In the genomic region with DNA sequence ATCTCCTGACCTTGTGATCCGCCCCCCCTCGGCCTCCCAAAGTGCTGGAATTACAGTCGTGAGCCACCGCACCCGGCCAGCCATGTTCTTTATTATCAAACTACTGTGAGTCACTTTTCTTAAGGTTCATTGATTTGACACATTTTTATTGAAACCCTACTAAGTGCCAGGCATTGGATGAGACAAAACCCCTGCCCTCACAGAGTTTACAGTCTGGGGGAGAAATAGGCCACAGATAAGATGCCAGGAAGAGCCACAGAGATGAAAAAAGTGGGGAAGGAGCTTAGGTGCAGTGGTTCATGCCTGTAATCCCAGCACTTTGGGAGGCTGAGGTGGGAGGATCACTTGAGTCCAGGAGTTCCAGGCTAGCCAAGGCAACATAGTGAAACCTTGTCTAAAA, we compare ENCODE assay signal across 23 cellular contexts. TPM values are rescaled to one million over a fixed set of nuclear protein-coding genes. Genes with fewer than 3 reads are reported as not detected.
DNase-seq lines count a peak whose midpoint lies in the region; ATAC-seq, FAIRE-seq and TF ChIP-seq lines count a peak whose summit lies in the region.
"Had no signal": no experiment of that assay in that cellular context is flagged by ENCODE, and none has a peak within 500 bp of the region (broad histone marks: within the 10 kb centered on the region; RNA-seq: fewer than 3 reads in every experiment).

No MANE protein-coding gene starts in this region.

- TF ChIP-seq RAD21 in A549 (conservative IDR thresholded peaks at IDR 0.05 in 1 of 2, IDR thresholded peaks at IDR 0.05 in 1 of 2) (no peak), K562 (CRISPR knock-in tag; conservative IDR thresholded peaks at IDR 0.05 in 1 of 2, IDR thresholded peaks at IDR 0.05 in 1 of 2) (no peak)

- no peaks in the 10 kb centered on the region for H3K9me1 ChIP-seq in K562 (ENCODE audit: control insufficient read depth, insufficient read depth, low read length)

- TF ChIP-seq CTCF in A549 (IDR thresholded peaks at IDR 0.05) (no peak), K562 (IDR thresholded peaks at IDR 0.05 in 2 of 3, conservative IDR thresholded peaks at IDR 0.05 in 1 of 3; ENCODE audit: insufficient read depth in 2 of 3, low read depth in 1 of 3, low read length in 3 of 3) (no peak), nephron progenitor cell (IDR thresholded peaks at IDR 0.05) (no peak)

- no peaks in the 10 kb centered on the region for H3K9me3 Mint-ChIP-seq in T-helper 1 cell treated with Interleukin-12 subunit alpha and Interleukin-12 subunit beta and Interleukin-4 antibody, amounts not matched to agents 30 μg/mL and 1 μg/mL, for 36 hours
- H3K9me3 Mint-ChIP-seq in nephron progenitor cell = no peaks in the 10 kb centered on the region
- H3K9me3 Mint-ChIP-seq: CD4-positive, alpha-beta T cell; CD8-positive, alpha-beta memory T cell had no signal

- 76% methylated on average over 5 of the region's 5 CpGs for WGBS in A549 (ENCODE audit: missing lambda C conversion rate)
- 64% methylated on average over 5 of the region's 5 CpGs for WGBS in K562 (ENCODE audit: insufficient coverage, low coverage, missing lambda C conversion rate)

- H4K20me1 ChIP-seq in K562 (replicated peaks; ENCODE audit: control insufficient read depth, insufficient read depth, low read length) = no peaks in the 10 kb centered on the region
- H4K20me1 ChIP-seq: BLaER1 treated with 17β-estradiol and CSF1 and Interleukin-3, amounts not matched to agents 10 nM and 100 nM had no signal

- peaks cover 0 to 3% of the 10 kb centered on the region in 2 experiments; a peak in 1 of 5 replicates for H3K27me3 ChIP-seq in K562 (ENCODE audit: control insufficient read depth in 2 of 2, insufficient read depth in 2 of 2, low read length in 2 of 2)
- H3K27me3 ChIP-seq: BE2C; BLaER1 treated with 17β-estradiol and CSF1 and Interleukin-3, amounts not matched to agents 10 nM and 100 nM had no signal

- no peak overlapping the region for H2AFZ ChIP-seq in K562 (ENCODE audit: low read depth, low read length)
- H2AFZ ChIP-seq: GM23248 had no signal

- no peak for TF ChIP-seq POLR2A in A549 (IDR thresholded peaks at IDR 0.05; ENCODE audit: low read length)
- no peak for TF ChIP-seq POLR2A in K562 (conservative IDR thresholded peaks at IDR 0.05)

- H3K4me3 Mint-ChIP-seq in T-helper 1 cell treated with Interleukin-12 subunit alpha and Interleukin-12 subunit beta and Interleukin-4 antibody, amounts not matched to agents 30 μg/mL and 1 μg/mL, for 36 hours = peak overlapping the region; percentile 17
- H3K4me3 Mint-ChIP-seq in nephron progenitor cell = no peak overlapping the region
- H3K4me3 Mint-ChIP-seq: CD14-positive monocyte; CD4-positive, alpha-beta T cell; CD8-positive, alpha-beta memory T cell had no signal

- TF ChIP-seq EP300 in A549 (IDR thresholded peaks at IDR 0.05) = no peak
- TF ChIP-seq EP300 in K562 (IDR thresholded peaks at IDR 0.05; ENCODE audit: low read length) = no peak

- H3K4me2 ChIP-seq in A549 (no peak overlapping the region), K562 (ENCODE audit: insufficient read depth, low read length) (no peak overlapping the region)

- ATAC-seq in A549 = no peak
- no peak for ATAC-seq in K562
- no peak for ATAC-seq in left colon

- CTCF ChIA-PET in A549 (lab: Yijun Ruan, JAX) (interaction anchor here (0.5 to 6.0 kb wide), 7 partner anchors 13 to 1387 kb away, joined by 3 to 66 read pairs (median 3); a partner anchor contains a TSS), K562 (lab: Yijun Ruan, JAX; ENCODE audit: low intra/inter-chr PET ratio) (no interaction called here)

- FAIRE-seq in A549 (lab: Jason Lieb, UNC) (no peak), K562 (lab: Jason Lieb, UNC) (no peak)
- FAIRE-seq: A204.1, G401.6, GM12892, GM19239, H1 had no signal

- no peaks in the 10 kb centered on the region for H3K79me2 ChIP-seq in K562 (ENCODE audit: control insufficient read depth, insufficient read depth, low read length)

- H3K4me1 ChIP-seq in A549 (peaks cover 19% of the 10 kb centered on the region), K562 (replicated peaks in 1 of 2; ENCODE audit: control insufficient read depth in 2 of 2, insufficient read depth in 2 of 2, low read length in 2 of 2) (peaks cover 0 to 10% of the 10 kb centered on the region in 2 experiments; a peak in 1 of 5 replicates)
- H3K4me1 ChIP-seq: BE2C had no signal

- no TSS peak for BruUV-seq in K562 (replicated peaks; lab: Mats Ljungman, UMichigan)

- H3K27me3 Mint-ChIP-seq in T-helper 1 cell treated with Interleukin-12 subunit alpha and Interleukin-12 subunit beta and Interleukin-4 antibody, amounts not matched to agents 30 μg/mL and 1 μg/mL, for 36 hours (ENCODE audit: low read depth) = peaks cover 3% of the 10 kb centered on the region
- H3K27me3 Mint-ChIP-seq in nephron progenitor cell (ENCODE audit: low read depth, poor library complexity) = peaks cover 30% of the 10 kb centered on the region

- H3K27ac ChIP-seq in A549 (0 out of 6 replicates have a peak overlapping the region, but pooled peaks have one; percentile 1 to 2), K562 (ENCODE audit: extremely low read depth, low read depth, low read length) (no peak overlapping the region)
- H3K27ac ChIP-seq: 22Rv1; BLaER1 treated with 17β-estradiol and CSF1 and Interleukin-3, amounts not matched to agents 10 nM and 100 nM; GM23248 had no signal

- H3K4me1 Mint-ChIP-seq in T-helper 1 cell treated with Interleukin-12 subunit alpha and Interleukin-12 subunit beta and Interleukin-4 antibody, amounts not matched to agents 30 μg/mL and 1 μg/mL, for 36 hours (ENCODE audit: low read depth) = peaks cover 9% of the 10 kb centered on the region
- no peaks in the 10 kb centered on the region for H3K4me1 Mint-ChIP-seq in nephron progenitor cell

- POLR2A ChIA-PET in A549 (lab: Yijun Ruan, JAX) (no interaction called here), K562 (lab: Yijun Ruan, JAX) (no interaction called here)

- H3K4me3 ChIP-seq in A549 (no peak overlapping the region), K562 (no peak overlapping the region)
- H3K4me3 ChIP-seq: BLaER1 treated with 17β-estradiol and CSF1 and Interleukin-3, amounts not matched to agents 10 nM and 100 nM; GM23248 had no signal

- intact Hi-C loops in K562 (cut with micrococcal nuclease) = loop anchor here (5.0 kb wide), 1 partner anchor 151 kb away; a partner anchor contains a TSS
- intact Hi-C loops in left colon (cut with DNase I, micrococcal nuclease) = no loop called here

- no peak overlapping the region for H3K27ac Mint-ChIP-seq in T-helper 1 cell treated with Interleukin-12 subunit alpha and Interleukin-12 subunit beta and Interleukin-4 antibody, amounts not matched to agents 30 μg/mL and 1 μg/mL, for 36 hours
- no peak overlapping the region for H3K27ac Mint-ChIP-seq in nephron progenitor cell
- H3K27ac Mint-ChIP-seq: CD4-positive, alpha-beta T cell had no signal

- H3K36me3 Mint-ChIP-seq in T-helper 1 cell treated with Interleukin-12 subunit alpha and Interleukin-12 subunit beta and Interleukin-4 antibody, amounts not matched to agents 30 μg/mL and 1 μg/mL, for 36 hours (ENCODE audit: low read depth) = no peaks in the 10 kb centered on the region
- no peaks in the 10 kb centered on the region for H3K36me3 Mint-ChIP-seq in nephron progenitor cell (ENCODE audit: low read depth)
- H3K36me3 Mint-ChIP-seq: CD14-positive monocyte; CD8-positive, alpha-beta memory T cell had no signal

- DNase-seq in T-helper 1 cell = no peak
- no peak for DNase-seq in A549 (ENCODE audit: low read depth in 1 of 2, low spot score in 1 of 2)
- DNase-seq in K562 (ENCODE audit: extremely low read depth in 1 of 4, low spot score in 3 of 4) = no peak
- no peak for DNase-seq in nephron progenitor cell
- no peak for DNase-seq in left colon
- DNase-seq: ACHN; AML-193; BE2C; CD4-positive, alpha-beta T cell; CD8-positive, alpha-beta memory T cell; DND-41; GM23248; H7; HCEC 1CT had no signal

- no peak overlapping the region for H3K9ac ChIP-seq in K562 (ENCODE audit: insufficient read depth in 1 of 2, low read depth in 2 of 2, low read length in 2 of 2)
- H3K9ac ChIP-seq: BLaER1 treated with 17β-estradiol and CSF1 and Interleukin-3, amounts not matched to agents 10 nM and 100 nM; GM23248 had no signal

- H3K9me3 ChIP-seq in A549 = no peaks in the 10 kb centered on the region
- no peaks in the 10 kb centered on the region for H3K9me3 ChIP-seq in K562 (replicated peaks; ENCODE audit: control insufficient read depth, insufficient read depth, low read depth, low read length)
- H3K9me3 ChIP-seq: BE2C; BLaER1 treated with 17β-estradiol and CSF1 and Interleukin-3, amounts not matched to agents 10 nM and 100 nM had no signal

- in situ Hi-C loops in K562 (cut with MboI) = no loop called here

- no peaks in the 10 kb centered on the region for H3K36me3 ChIP-seq in K562 (ENCODE audit: control insufficient read depth, insufficient read depth, low read length)
- H3K36me3 ChIP-seq: BE2C; BLaER1 treated with 17β-estradiol and CSF1 and Interleukin-3, amounts not matched to agents 10 nM and 100 nM had no signal

RNA-seq across cellular contexts. Expression of a gene that starts 14.5 kb away (rescaled TPM):
- polyA plus RNA-seq in A549 (2011; rRNA removed) (40.4 and 41.7 TPM in 2 replicates), A549 (2017; fragmentation: RNase III; extraction: RNeasy Plus Mini Kit Qiagen cat#74134 plus additional on column Dnase treatment) (98.5 to 116 TPM (median 115 TPM) in 3 replicates), K562 (2011; rRNA removed) (40.4 and 41.5 TPM in 2 replicates), K562 (2014; fragmentation: Illumina TruSeq; extraction: Trizol) (41.1 and 84.5 TPM in 2 replicates), K562 (2014; fragmentation: Nextera tagmentation; extraction: Ambion mirVana) (1 to 10 TPM; 1.0 to 5.0 TPM), K562 (2014; rRNA removed) (90.7 and 97.4 TPM in 2 replicates)
- 129 and 151 TPM in 2 replicates for polyA plus RNA-seq in A549 (2012; cell fraction: cytosol; rRNA removed)
- polyA plus RNA-seq in A549 (2012; cell fraction: nucleus; rRNA removed) = 146 and 171 TPM in 2 replicates
- polyA minus RNA-seq in A549 (2011; rRNA and poly(A)+ RNA removed) = 51.6 and 58.5 TPM in 2 replicates
- total RNA-seq in K562 (2011; cell fraction: chromatin; rRNA removed; ENCODE audit: low replicate concordance) = 38.8 and 113 TPM in 2 replicates
- 81.4 and 92.0 TPM in 2 replicates for total RNA-seq in K562 (2011; cell fraction: nucleolus; rRNA removed)
- total RNA-seq in K562 (2011; cell fraction: nucleoplasm; rRNA removed) = 58.5 and 81.8 TPM in 2 replicates
- total RNA-seq in K562 (2014; rRNA removed) (140 and 200 TPM in 2 replicates), K562 (2014; rRNA removed; fragmentation: Illumina TruSeq; extraction: Trizol) (58.3 and 60.9 TPM in 2 replicates), K562 (2015; rRNA removed; fragmentation: Illumina TruSeq; extraction: Trizol) (72.6 and 78.0 TPM in 2 replicates), K562 (2021) (150 and 151 TPM in 2 replicates), left colon (100 to 1,000 TPM; 208 to 229 TPM)
- polyA plus RNA-seq in K562 (2011; cell fraction: cytosol; rRNA removed) = 60.4 and 128 TPM in 2 replicates
- polyA plus RNA-seq in K562 (2011; cell fraction: nucleus; rRNA removed) = 70.1 and 145 TPM in 2 replicates
- polyA plus RNA-seq in K562 (2012) = 110 and 220 TPM in 2 replicates
- polyA minus RNA-seq in K562 (2011; rRNA and poly(A)+ RNA removed) = 14.2 and 24.8 TPM in 2 replicates
- 63.5 and 95.7 TPM in 2 replicates for polyA minus RNA-seq in K562 (2011; cell fraction: cytosol; rRNA and poly(A)+ RNA removed)
- polyA minus RNA-seq in K562 (2011; cell fraction: nucleus; rRNA and poly(A)+ RNA removed) = 31.5 and 34.3 TPM in 2 replicates

RNA-seq across cellular contexts. Expression of a gene that starts 15.0 kb away (rescaled TPM):
- polyA plus RNA-seq in A549 (2011; rRNA removed) = 0.05 and 0.07 TPM in 2 replicates
- 0.01 and 0.04 TPM in 2 replicates for polyA plus RNA-seq in A549 (2012; cell fraction: cytosol; rRNA removed)
- polyA plus RNA-seq in A549 (2012; cell fraction: nucleus; rRNA removed) = 0.09 TPM in 1 of 2 replicates, not detected in the other
- 0.05 to 0.20 TPM (median 0.08 TPM) in 3 replicates for polyA plus RNA-seq in A549 (2017; fragmentation: RNase III; extraction: RNeasy Plus Mini Kit Qiagen cat#74134 plus additional on column Dnase treatment)
- 0.45 TPM in 1 of 2 replicates, not detected in the other for polyA minus RNA-seq in A549 (2011; rRNA and poly(A)+ RNA removed)
- not detected in 2 replicates for total RNA-seq in K562 (2011; cell fraction: chromatin; rRNA removed; ENCODE audit: low replicate concordance)
- total RNA-seq in K562 (2011; cell fraction: nucleolus; rRNA removed) = not detected in 2 replicates
- not detected in 2 replicates for total RNA-seq in K562 (2011; cell fraction: nucleoplasm; rRNA removed)
- not detected in 2 replicates for total RNA-seq in K562 (2014; rRNA removed)
- not detected in 2 replicates for total RNA-seq in K562 (2014; rRNA removed; fragmentation: Illumina TruSeq; extraction: Trizol)
- total RNA-seq in K562 (2015; rRNA removed; fragmentation: Illumina TruSeq; extraction: Trizol) = 0.11 TPM in 1 of 2 replicates, not detected in the other
- 0.07 TPM in 1 of 2 replicates, not detected in the other for total RNA-seq in K562 (2021)
- 0.03 TPM in 1 of 2 replicates, not detected in the other for polyA plus RNA-seq in K562 (2011; rRNA removed)
- not detected in 2 replicates for polyA plus RNA-seq in K562 (2011; cell fraction: cytosol; rRNA removed)
- polyA plus RNA-seq in K562 (2011; cell fraction: nucleus; rRNA removed) = not detected in 2 replicates
- polyA plus RNA-seq in K562 (2012) = 0.08 and 0.17 TPM in 2 replicates
- polyA plus RNA-seq in K562 (2014; fragmentation: Illumina TruSeq; extraction: Trizol) = 0.06 TPM in 1 of 2 replicates, not detected in the other
- not detected for polyA plus RNA-seq in K562 (2014; fragmentation: Nextera tagmentation; extraction: Ambion mirVana)
- polyA plus RNA-seq in K562 (2014; rRNA removed) = 0.38 TPM in 1 of 2 replicates, not detected in the other
- not detected in 2 replicates for polyA minus RNA-seq in K562 (2011; rRNA and poly(A)+ RNA removed)
- polyA minus RNA-seq in K562 (2011; cell fraction: cytosol; rRNA and poly(A)+ RNA removed) = not detected in 2 replicates
- not detected in 2 replicates for polyA minus RNA-seq in K562 (2011; cell fraction: nucleus; rRNA and poly(A)+ RNA removed)
- total RNA-seq in left colon = 1 to 10 TPM; 6.7 to 7.0 TPM
- total RNA-seq: CD8-positive, alpha-beta memory T cell; GM23248; H1; H7 had no signal
- polyA plus RNA-seq: CD14-positive monocyte, GM23248 had no signal

RNA-seq across cellular contexts. Expression of a gene that starts 43.9 kb away (rescaled TPM):
- polyA plus RNA-seq in A549 (2011; rRNA removed) (10.2 and 11.7 TPM in 2 replicates), A549 (2017; fragmentation: RNase III; extraction: RNeasy Plus Mini Kit Qiagen cat#74134 plus additional on column Dnase treatment) (20.2 to 22.6 TPM (median 21.6 TPM) in 3 replicates), K562 (2011; rRNA removed) (15.0 and 20.8 TPM in 2 replicates), K562 (2014; fragmentation: Illumina TruSeq; extraction: Trizol) (8.0 and 23.9 TPM in 2 replicates), K562 (2014; fragmentation: Nextera tagmentation; extraction: Ambion mirVana) (1 to 10 TPM; 1.4 to 1.8 TPM), K562 (2014; rRNA removed) (37.3 and 41.1 TPM in 2 replicates)
- polyA plus RNA-seq in A549 (2012; cell fraction: cytosol; rRNA removed) = 33.0 and 36.6 TPM in 2 replicates
- polyA plus RNA-seq in A549 (2012; cell fraction: nucleus; rRNA removed) = 71.9 and 111 TPM in 2 replicates
- polyA minus RNA-seq in A549 (2011; rRNA and poly(A)+ RNA removed) = 5.5 and 7.5 TPM in 2 replicates
- total RNA-seq in K562 (2011; cell fraction: chromatin; rRNA removed; ENCODE audit: low replicate concordance) = 19.9 and 49.6 TPM in 2 replicates
- 43.2 and 44.7 TPM in 2 replicates for total RNA-seq in K562 (2011; cell fraction: nucleolus; rRNA removed)
- 26.7 and 29.2 TPM in 2 replicates for total RNA-seq in K562 (2011; cell fraction: nucleoplasm; rRNA removed)
- total RNA-seq in K562 (2014; rRNA removed) (26.7 and 32.5 TPM in 2 replicates), K562 (2014; rRNA removed; fragmentation: Illumina TruSeq; extraction: Trizol) (0.93 and 2.7 TPM in 2 replicates), K562 (2015; rRNA removed; fragmentation: Illumina TruSeq; extraction: Trizol) (10.2 and 11.0 TPM in 2 replicates), K562 (2021) (36.6 and 37.7 TPM in 2 replicates), left colon (100 to 1,000 TPM in 1 of 2 donors, 10 to 100 TPM in 1; 96.1 to 149 TPM)
- 25.2 and 50.5 TPM in 2 replicates for polyA plus RNA-seq in K562 (2011; cell fraction: cytosol; rRNA removed)
- polyA plus RNA-seq in K562 (2011; cell fraction: nucleus; rRNA removed) = 41.0 and 84.2 TPM in 2 replicates
- polyA plus RNA-seq in K562 (2012) = 27.9 and 32.4 TPM in 2 replicates
- 2.9 and 6.5 TPM in 2 replicates for polyA minus RNA-seq in K562 (2011; rRNA and poly(A)+ RNA removed)
- polyA minus RNA-seq in K562 (2011; cell fraction: cytosol; rRNA and poly(A)+ RNA removed) = 12.1 and 12.7 TPM in 2 replicates
- polyA minus RNA-seq in K562 (2011; cell fraction: nucleus; rRNA and poly(A)+ RNA removed) = 11.3 and 13.2 TPM in 2 replicates

RNA-seq across cellular contexts. Expression of a gene that starts 44.0 kb away (rescaled TPM):
- polyA plus RNA-seq in A549 (2011; rRNA removed) (0.12 and 0.28 TPM in 2 replicates), A549 (2017; fragmentation: RNase III; extraction: RNeasy Plus Mini Kit Qiagen cat#74134 plus additional on column Dnase treatment) (0.28 to 0.54 TPM (median 0.36 TPM) in 3 replicates), K562 (2011; rRNA removed) (0.11 and 0.24 TPM in 2 replicates), K562 (2014; fragmentation: Illumina TruSeq; extraction: Trizol) (0.07 TPM in 1 of 2 replicates, not detected in the other), K562 (2014; fragmentation: Nextera tagmentation; extraction: Ambion mirVana) (not detected), K562 (2014; rRNA removed) (0.03 and 0.12 TPM in 2 replicates)
- polyA plus RNA-seq in A549 (2012; cell fraction: cytosol; rRNA removed) = 0.09 TPM in 2 replicates
- 0.71 and 0.88 TPM in 2 replicates for polyA plus RNA-seq in A549 (2012; cell fraction: nucleus; rRNA removed)
- polyA minus RNA-seq in A549 (2011; rRNA and poly(A)+ RNA removed) = 0.10 and 0.21 TPM in 2 replicates
- 0.53 and 1.2 TPM in 2 replicates for total RNA-seq in K562 (2011; cell fraction: chromatin; rRNA removed; ENCODE audit: low replicate concordance)
- total RNA-seq in K562 (2011; cell fraction: nucleolus; rRNA removed) = 0.13 and 0.17 TPM in 2 replicates
- total RNA-seq in K562 (2011; cell fraction: nucleoplasm; rRNA removed) = 0.15 and 0.37 TPM in 2 replicates
- total RNA-seq in K562 (2014; rRNA removed) (0.08 TPM in 1 of 2 replicates, not detected in the other), K562 (2014; rRNA removed; fragmentation: Illumina TruSeq; extraction: Trizol) (not detected in 2 replicates), K562 (2015; rRNA removed; fragmentation: Illumina TruSeq; extraction: Trizol) (not detected in 2 replicates), K562 (2021) (0.07 and 0.38 TPM in 2 replicates), left colon (1 to 10 TPM; 1.0 to 1.1 TPM)
- 0.31 and 0.34 TPM in 2 replicates for polyA plus RNA-seq in K562 (2011; cell fraction: cytosol; rRNA removed)
- polyA plus RNA-seq in K562 (2011; cell fraction: nucleus; rRNA removed) = 0.48 TPM in 2 replicates
- 0.09 and 0.51 TPM in 2 replicates for polyA plus RNA-seq in K562 (2012)
- 0.11 and 0.27 TPM in 2 replicates for polyA minus RNA-seq in K562 (2011; rRNA and poly(A)+ RNA removed)
- polyA minus RNA-seq in K562 (2011; cell fraction: cytosol; rRNA and poly(A)+ RNA removed) = not detected in 2 replicates
- polyA minus RNA-seq in K562 (2011; cell fraction: nucleus; rRNA and poly(A)+ RNA removed) = 0.11 and 0.13 TPM in 2 replicates

Comparison
In these comparisons a context has a peak if more than half of its experiments do, and no peak if none do; other contexts are left out.
1. RNA of a gene that starts 15.0 kb away (total RNA-seq): 6.7 to 7.0 TPM in left colon; 0.07 to 0.11 TPM in K562; every median in the first group is over 4 times any median in the second.